1 cellular context compared by ENCODE assay signal in the genomic region with DNA sequence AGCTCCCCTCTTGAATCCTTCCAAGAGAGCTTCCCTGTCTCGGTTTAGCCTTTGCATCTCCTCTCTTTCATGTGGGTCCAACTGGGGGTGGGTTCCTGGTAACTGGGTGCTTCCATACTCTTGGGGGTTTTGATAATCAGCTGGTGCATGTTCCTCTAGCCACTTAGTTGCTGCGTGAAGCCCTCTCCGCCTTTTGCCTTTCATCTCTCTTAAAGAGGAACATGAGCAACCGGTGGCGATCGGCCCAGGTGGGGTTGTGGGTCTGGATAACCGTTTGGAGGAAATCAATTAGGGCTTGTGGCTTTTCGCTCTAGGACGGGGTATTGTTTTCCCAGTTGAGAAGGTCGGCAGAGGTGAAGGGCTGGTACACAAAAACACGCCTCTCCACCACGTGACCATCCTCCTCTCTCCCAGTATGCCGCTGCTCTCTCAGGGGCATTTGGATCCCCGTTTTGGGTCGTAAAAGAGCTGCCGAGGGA.
A peak's percentile ranks its signal among the peaks of the same experiment; 100 is the strongest.
TF ChIP-seq lines count a peak whose summit lies in the region.
"Not testable (repeated sequence)": the region's sequence is repeated elsewhere in the genome, so short reads cannot be mapped to it uniquely, and the experiment has no call there.

No MANE protein-coding gene starts in this region.

TF ChIP-seq in HepG2, 621 proteins besides CTCF, POLR2A, EP300 and RAD21 (continued from another document and continues in another):
- TF ChIP-seq SOX6, LCORL, FOXA1, FOXP1 (IDR thresholded peaks at IDR 0.05): not testable (repeated sequence)
- TF ChIP-seq SOX6 (CRISPR knock-in tag; IDR thresholded peaks at IDR 0.05), result peak; percentile 86
- 0 out of 2 replicates have a peak, but pooled peaks have one; percentile 32 for TF ChIP-seq TARDBP (CRISPR knock-in tag; IDR thresholded peaks at IDR 0.05)
- TF ChIP-seq LCORL (CRISPR knock-in tag; IDR thresholded peaks at IDR 0.05), result peak; percentile 60; the same call in 1 of the 2 replicates
- peak; percentile 47; the same call in 1 of the 2 replicates for TF ChIP-seq ZBTB38 (CRISPR knock-in tag; IDR thresholded peaks at IDR 0.05)
- TF ChIP-seq, protein P1, sequence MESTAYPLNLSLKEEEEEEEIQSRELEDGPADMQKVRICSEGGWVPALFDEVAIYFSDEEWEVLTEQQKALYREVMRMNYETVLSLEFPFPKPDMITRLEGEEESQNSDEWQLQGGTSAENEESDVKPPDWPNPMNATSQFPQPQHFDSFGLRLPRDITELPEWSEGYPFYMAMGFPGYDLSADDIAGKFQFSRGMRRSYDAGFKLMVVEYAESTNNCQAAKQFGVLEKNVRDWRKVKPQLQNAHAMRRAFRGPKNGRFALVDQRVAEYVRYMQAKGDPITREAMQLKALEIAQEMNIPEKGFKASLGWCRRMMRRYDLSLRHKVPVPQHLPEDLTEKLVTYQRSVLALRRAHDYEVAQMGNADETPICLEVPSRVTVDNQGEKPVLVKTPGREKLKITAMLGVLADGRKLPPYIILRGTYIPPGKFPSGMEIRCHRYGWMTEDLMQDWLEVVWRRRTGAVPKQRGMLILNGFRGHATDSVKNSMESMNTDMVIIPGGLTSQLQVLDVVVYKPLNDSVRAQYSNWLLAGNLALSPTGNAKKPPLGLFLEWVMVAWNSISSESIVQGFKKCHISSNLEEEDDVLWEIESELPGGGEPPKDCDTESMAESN (CRISPR knock-in tag; conservative IDR thresholded peaks at IDR 0.05), result 0 out of 2 replicates have a peak, but pooled peaks have one; percentile 21
- TF ChIP-seq ZNF572 (CRISPR knock-in tag; IDR thresholded peaks at IDR 0.05), result 0 out of 2 replicates have a peak, but pooled peaks have one; percentile 38
- TF ChIP-seq ZNF607 (CRISPR knock-in tag; IDR thresholded peaks at IDR 0.05; ENCODE audit: borderline replicate concordance), result 0 out of 2 replicates have a peak, but pooled peaks have one; percentile 29
- TF ChIP-seq, protein P2, sequence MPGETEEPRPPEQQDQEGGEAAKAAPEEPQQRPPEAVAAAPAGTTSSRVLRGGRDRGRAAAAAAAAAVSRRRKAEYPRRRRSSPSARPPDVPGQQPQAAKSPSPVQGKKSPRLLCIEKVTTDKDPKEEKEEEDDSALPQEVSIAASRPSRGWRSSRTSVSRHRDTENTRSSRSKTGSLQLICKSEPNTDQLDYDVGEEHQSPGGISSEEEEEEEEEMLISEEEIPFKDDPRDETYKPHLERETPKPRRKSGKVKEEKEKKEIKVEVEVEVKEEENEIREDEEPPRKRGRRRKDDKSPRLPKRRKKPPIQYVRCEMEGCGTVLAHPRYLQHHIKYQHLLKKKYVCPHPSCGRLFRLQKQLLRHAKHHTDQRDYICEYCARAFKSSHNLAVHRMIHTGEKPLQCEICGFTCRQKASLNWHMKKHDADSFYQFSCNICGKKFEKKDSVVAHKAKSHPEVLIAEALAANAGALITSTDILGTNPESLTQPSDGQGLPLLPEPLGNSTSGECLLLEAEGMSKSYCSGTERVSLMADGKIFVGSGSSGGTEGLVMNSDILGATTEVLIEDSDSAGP (CRISPR knock-in tag; IDR thresholded peaks at IDR 0.05; ENCODE audit: borderline replicate concordance), result peak; percentile 40; the same call in 1 of the 2 replicates
- TF ChIP-seq TBX2 (CRISPR knock-in tag; IDR thresholded peaks at IDR 0.05; ENCODE audit: borderline replicate concordance), result peak; percentile 33; the same call in 1 of the 2 replicates
- peak; percentile 64 for TF ChIP-seq SALL1 (CRISPR knock-in tag; IDR thresholded peaks at IDR 0.05)
- peak; percentile 76 for TF ChIP-seq RAD51 (IDR thresholded peaks at IDR 0.05; ENCODE audit: borderline replicate concordance)
- TF ChIP-seq, protein P3, sequence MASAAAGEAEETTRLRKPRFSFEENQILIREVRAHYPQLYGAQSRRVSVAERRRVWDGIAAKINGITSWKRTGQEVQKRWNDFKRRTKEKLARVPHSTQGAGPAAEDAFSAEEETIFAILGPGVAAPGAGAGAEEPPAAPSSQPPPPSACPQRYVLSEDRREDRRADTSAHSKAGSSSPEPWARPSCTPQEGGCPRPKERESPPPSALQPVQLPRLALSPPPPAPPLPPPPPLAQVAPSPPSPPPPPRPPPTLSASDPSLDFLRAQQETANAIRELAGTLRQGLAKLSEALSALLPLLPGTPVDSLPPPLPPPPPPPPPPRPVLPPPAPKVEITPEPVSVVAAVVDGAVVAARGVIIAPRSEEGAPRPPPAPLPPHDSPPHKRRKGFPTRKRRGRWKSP (CRISPR knock-in tag; IDR thresholded peaks at IDR 0.05), result peak; percentile 71
- TF ChIP-seq, protein P4, sequence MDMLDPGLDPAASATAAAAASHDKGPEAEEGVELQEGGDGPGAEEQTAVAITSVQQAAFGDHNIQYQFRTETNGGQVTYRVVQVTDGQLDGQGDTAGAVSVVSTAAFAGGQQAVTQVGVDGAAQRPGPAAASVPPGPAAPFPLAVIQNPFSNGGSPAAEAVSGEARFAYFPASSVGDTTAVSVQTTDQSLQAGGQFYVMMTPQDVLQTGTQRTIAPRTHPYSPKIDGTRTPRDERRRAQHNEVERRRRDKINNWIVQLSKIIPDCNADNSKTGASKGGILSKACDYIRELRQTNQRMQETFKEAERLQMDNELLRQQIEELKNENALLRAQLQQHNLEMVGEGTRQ (IDR thresholded peaks at IDR 0.05; ENCODE audit: low read depth, low read length), result peak; percentile 62; the same call in 1 of the 2 replicates
- TF ChIP-seq, protein P4 (CRISPR knock-in tag; IDR thresholded peaks at IDR 0.05; ENCODE audit: borderline replicate concordance), result peak; percentile 91; the same call in 1 of the 2 replicates
- TF ChIP-seq, protein P5, sequence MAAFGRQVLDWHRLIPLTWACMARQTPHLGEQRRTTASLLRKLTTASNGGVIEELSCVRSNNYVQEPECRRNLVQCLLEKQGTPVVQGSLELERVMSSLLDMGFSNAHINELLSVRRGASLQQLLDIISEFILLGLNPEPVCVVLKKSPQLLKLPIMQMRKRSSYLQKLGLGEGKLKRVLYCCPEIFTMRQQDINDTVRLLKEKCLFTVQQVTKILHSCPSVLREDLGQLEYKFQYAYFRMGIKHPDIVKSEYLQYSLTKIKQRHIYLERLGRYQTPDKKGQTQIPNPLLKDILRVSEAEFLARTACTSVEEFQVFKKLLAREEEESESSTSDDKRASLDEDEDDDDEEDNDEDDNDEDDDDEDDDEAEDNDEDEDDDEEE (CRISPR knock-in tag; IDR thresholded peaks at IDR 0.05), result 0 out of 2 replicates have a peak, but pooled peaks have one; percentile 65
- peak; percentile 54 for TF ChIP-seq RXRB (CRISPR knock-in tag; IDR thresholded peaks at IDR 0.05; ENCODE audit: borderline replicate concordance)
- TF ChIP-seq RXRA (CRISPR knock-in tag; IDR thresholded peaks at IDR 0.05), result 0 out of 2 replicates have a peak, but pooled peaks have one; percentile 45
- TF ChIP-seq FOXA1 (CRISPR knock-in tag; IDR thresholded peaks at IDR 0.05), result 0 out of 2 replicates have a peak, but pooled peaks have one; percentile 16
- TF ChIP-seq ZNF501 (CRISPR knock-in tag; IDR thresholded peaks at IDR 0.05), result peak; percentile 85
- 0 out of 2 replicates have a peak, but pooled peaks have one; percentile 23 for TF ChIP-seq CCDC6 (CRISPR knock-in tag; IDR thresholded peaks at IDR 0.05)
- 0 out of 2 replicates have a peak, but pooled peaks have one; percentile 2 for TF ChIP-seq BRD4 (CRISPR knock-in tag; IDR thresholded peaks at IDR 0.05)
- TF ChIP-seq, protein P6, sequence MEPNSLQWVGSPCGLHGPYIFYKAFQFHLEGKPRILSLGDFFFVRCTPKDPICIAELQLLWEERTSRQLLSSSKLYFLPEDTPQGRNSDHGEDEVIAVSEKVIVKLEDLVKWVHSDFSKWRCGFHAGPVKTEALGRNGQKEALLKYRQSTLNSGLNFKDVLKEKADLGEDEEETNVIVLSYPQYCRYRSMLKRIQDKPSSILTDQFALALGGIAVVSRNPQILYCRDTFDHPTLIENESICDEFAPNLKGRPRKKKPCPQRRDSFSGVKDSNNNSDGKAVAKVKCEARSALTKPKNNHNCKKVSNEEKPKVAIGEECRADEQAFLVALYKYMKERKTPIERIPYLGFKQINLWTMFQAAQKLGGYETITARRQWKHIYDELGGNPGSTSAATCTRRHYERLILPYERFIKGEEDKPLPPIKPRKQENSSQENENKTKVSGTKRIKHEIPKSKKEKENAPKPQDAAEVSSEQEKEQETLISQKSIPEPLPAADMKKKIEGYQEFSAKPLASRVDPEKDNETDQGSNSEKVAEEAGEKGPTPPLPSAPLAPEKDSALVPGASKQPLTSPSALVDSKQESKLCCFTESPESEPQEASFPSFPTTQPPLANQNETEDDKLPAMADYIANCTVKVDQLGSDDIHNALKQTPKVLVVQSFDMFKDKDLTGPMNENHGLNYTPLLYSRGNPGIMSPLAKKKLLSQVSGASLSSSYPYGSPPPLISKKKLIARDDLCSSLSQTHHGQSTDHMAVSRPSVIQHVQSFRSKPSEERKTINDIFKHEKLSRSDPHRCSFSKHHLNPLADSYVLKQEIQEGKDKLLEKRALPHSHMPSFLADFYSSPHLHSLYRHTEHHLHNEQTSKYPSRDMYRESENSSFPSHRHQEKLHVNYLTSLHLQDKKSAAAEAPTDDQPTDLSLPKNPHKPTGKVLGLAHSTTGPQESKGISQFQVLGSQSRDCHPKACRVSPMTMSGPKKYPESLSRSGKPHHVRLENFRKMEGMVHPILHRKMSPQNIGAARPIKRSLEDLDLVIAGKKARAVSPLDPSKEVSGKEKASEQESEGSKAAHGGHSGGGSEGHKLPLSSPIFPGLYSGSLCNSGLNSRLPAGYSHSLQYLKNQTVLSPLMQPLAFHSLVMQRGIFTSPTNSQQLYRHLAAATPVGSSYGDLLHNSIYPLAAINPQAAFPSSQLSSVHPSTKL (CRISPR knock-in tag; IDR thresholded peaks at IDR 0.05), result 0 out of 2 replicates have a peak, but pooled peaks have one; percentile 20
- TF ChIP-seq GZF1 (CRISPR knock-in tag; IDR thresholded peaks at IDR 0.05), result 0 out of 2 replicates have a peak, but pooled peaks have one; percentile 43
- peak; percentile 42; the same call in 1 of the 2 replicates for TF ChIP-seq ZNF878 (CRISPR knock-in tag; IDR thresholded peaks at IDR 0.05)
- 0 out of 2 replicates have a peak, but pooled peaks have one; percentile 37 for TF ChIP-seq SOX5 (CRISPR knock-in tag; IDR thresholded peaks at IDR 0.05; ENCODE audit: borderline replicate concordance)
- peak; percentile 36; the same call in 1 of the 2 replicates for TF ChIP-seq ZNF709 (CRISPR knock-in tag; IDR thresholded peaks at IDR 0.05)
- 0 out of 2 replicates have a peak, but pooled peaks have one; percentile 45 for TF ChIP-seq ATAD3A (CRISPR knock-in tag; IDR thresholded peaks at IDR 0.05)
- TF ChIP-seq ZNF331 (CRISPR knock-in tag; IDR thresholded peaks at IDR 0.05), result 0 out of 2 replicates have a peak, but pooled peaks have one; percentile 5
- TF ChIP-seq SAP130 (CRISPR knock-in tag; IDR thresholded peaks at IDR 0.05; ENCODE audit: low read depth), result peak; percentile 39
- TF ChIP-seq FOXP1 (CRISPR knock-in tag; IDR thresholded peaks at IDR 0.05), result peak; percentile 43; the same call in 1 of the 2 replicates
- TF ChIP-seq ZNF605 (CRISPR knock-in tag; IDR thresholded peaks at IDR 0.05), result 0 out of 2 replicates have a peak, but pooled peaks have one; percentile 37
- TF ChIP-seq ZNF644 (CRISPR knock-in tag; IDR thresholded peaks at IDR 0.05; ENCODE audit: low read depth), result 0 out of 2 replicates have a peak, but pooled peaks have one; percentile 22
- peak; percentile 90 for TF ChIP-seq ARNTL (CRISPR knock-in tag; IDR thresholded peaks at IDR 0.05)
- peak; percentile 48; the same call in 1 of the 2 replicates for TF ChIP-seq NR2F6 (IDR thresholded peaks at IDR 0.05)
- peak; percentile 35; the same call in 1 of the 2 replicates for TF ChIP-seq NR2F6 (CRISPR knock-in tag; IDR thresholded peaks at IDR 0.05)
- peak; percentile 27; the same call in 1 of the 2 replicates for TF ChIP-seq HDAC1 (CRISPR knock-in tag; IDR thresholded peaks at IDR 0.05)
- TF ChIP-seq, protein P7, sequence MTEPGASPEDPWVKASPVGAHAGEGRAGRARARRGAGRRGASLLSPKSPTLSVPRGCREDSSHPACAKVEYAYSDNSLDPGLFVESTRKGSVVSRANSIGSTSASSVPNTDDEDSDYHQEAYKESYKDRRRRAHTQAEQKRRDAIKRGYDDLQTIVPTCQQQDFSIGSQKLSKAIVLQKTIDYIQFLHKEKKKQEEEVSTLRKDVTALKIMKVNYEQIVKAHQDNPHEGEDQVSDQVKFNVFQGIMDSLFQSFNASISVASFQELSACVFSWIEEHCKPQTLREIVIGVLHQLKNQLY (CRISPR knock-in tag; IDR thresholded peaks at IDR 0.05), result 0 out of 2 replicates have a peak, but pooled peaks have one; percentile 14
- TF ChIP-seq, protein P8, sequence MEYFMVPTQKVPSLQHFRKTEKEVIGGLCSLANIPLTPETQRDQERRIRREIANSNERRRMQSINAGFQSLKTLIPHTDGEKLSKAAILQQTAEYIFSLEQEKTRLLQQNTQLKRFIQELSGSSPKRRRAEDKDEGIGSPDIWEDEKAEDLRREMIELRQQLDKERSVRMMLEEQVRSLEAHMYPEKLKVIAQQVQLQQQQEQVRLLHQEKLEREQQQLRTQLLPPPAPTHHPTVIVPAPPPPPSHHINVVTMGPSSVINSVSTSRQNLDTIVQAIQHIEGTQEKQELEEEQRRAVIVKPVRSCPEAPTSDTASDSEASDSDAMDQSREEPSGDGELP (IDR thresholded peaks at IDR 0.05; ENCODE audit: borderline replicate concordance, low read depth), result peak; percentile 73; the same call in 1 of the 2 replicates
- TF ChIP-seq, protein P9, sequence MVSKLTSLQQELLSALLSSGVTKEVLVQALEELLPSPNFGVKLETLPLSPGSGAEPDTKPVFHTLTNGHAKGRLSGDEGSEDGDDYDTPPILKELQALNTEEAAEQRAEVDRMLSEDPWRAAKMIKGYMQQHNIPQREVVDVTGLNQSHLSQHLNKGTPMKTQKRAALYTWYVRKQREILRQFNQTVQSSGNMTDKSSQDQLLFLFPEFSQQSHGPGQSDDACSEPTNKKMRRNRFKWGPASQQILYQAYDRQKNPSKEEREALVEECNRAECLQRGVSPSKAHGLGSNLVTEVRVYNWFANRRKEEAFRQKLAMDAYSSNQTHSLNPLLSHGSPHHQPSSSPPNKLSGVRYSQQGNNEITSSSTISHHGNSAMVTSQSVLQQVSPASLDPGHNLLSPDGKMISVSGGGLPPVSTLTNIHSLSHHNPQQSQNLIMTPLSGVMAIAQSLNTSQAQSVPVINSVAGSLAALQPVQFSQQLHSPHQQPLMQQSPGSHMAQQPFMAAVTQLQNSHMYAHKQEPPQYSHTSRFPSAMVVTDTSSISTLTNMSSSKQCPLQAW (CRISPR knock-in tag; IDR thresholded peaks at IDR 0.05), result 0 out of 2 replicates have a peak, but pooled peaks have one; percentile 29
- TF ChIP-seq NR2F1 (CRISPR knock-in tag; IDR thresholded peaks at IDR 0.05), result peak in 1 of 2 experiments; percentile 11; a peak in 2 of 4 replicates
